In genomic region chr1:180309338-180309737, GRCh38 we compare ENCODE assay signal across 11 cellular contexts.
DNase-seq lines count a peak whose midpoint lies in the region; ATAC-seq, FAIRE-seq and TF ChIP-seq lines count a peak whose summit lies in the region.
"Had no signal": no experiment of that assay in that cellular context is flagged by ENCODE, and none has a peak within 500 bp of the region (broad histone marks: within the 10 kb centered on the region; RNA-seq: fewer than 3 reads in every experiment).

No MANE protein-coding gene starts in this region.

- H3K36me3 ChIP-seq in small intestine (ENCODE audit: control insufficient read depth in 2 of 2, insufficient read depth in 2 of 2, low read length in 2 of 2) (peaks cover 0 to 3% of the 10 kb centered on the region in 2 donors), right atrium auricular region (no peaks in the 10 kb centered on the region)
- H3K36me3 ChIP-seq: vagina had no signal

- DNase-seq in H4 (ENCODE audit: low spot score) = peak; percentile 16
- peak; percentile 32 to 63 for DNase-seq in foreskin keratinocyte
- DNase-seq in small intestine = peak; percentile 22
- DNase-seq in right atrium auricular region (ENCODE audit: low spot score) = no peak
- DNase-seq in NOMO-1 treated with DMSO at 0.1 percent for 48 hours (lab: John Stamatoyannopoulos, UW; ENCODE audit: unreplicated experiment) = no peak
- DNase-seq: NCI-H345 had no signal

- H3K27ac ChIP-seq in foreskin keratinocyte (no peak overlapping the region), small intestine (ENCODE audit: low read depth in 1 of 2, low read length in 1 of 2) (no peak overlapping the region), right atrium auricular region (no peak overlapping the region)
- H3K27ac ChIP-seq: KMS-11, vagina had no signal

- ATAC-seq in SK-N-SH treated with all-trans-retinoic acid at 6 μM for 48 hours (peak; percentile 94), foreskin keratinocyte (peak; percentile 59), HG02759 (IDR thresholded peaks at IDR 0.05; ENCODE audit: unreplicated experiment) (no peak)
- ATAC-seq: activated T-helper 17 cell treated with anti-CD3 and anti-CD28 coated beads, Interleukin-2, amount 50 U/mL, for 72 hours had no signal

- H3K9me3 ChIP-seq in small intestine (ENCODE audit: control insufficient read depth, low read depth) = no peaks in the 10 kb centered on the region
- no peaks in the 10 kb centered on the region for H3K9me3 ChIP-seq in right atrium auricular region
- H3K9me3 ChIP-seq: vagina had no signal

- 84 to 97% (median 95%) methylated on average over 1 of the region's 1 CpG for WGBS in small intestine, 3 donors

- H3K4me3 ChIP-seq in small intestine (ENCODE audit: low read depth in 1 of 2, low read length in 2 of 2) (no peak overlapping the region), right atrium auricular region (no peak overlapping the region)
- H3K4me3 ChIP-seq: vagina had no signal

- H3K27me3 ChIP-seq in foreskin keratinocyte = no peaks in the 10 kb centered on the region
- no peaks in the 10 kb centered on the region for H3K27me3 ChIP-seq in small intestine (ENCODE audit: control insufficient read depth in 2 of 2, insufficient read depth in 2 of 2, low read length in 2 of 2)
- no peaks in the 10 kb centered on the region for H3K27me3 ChIP-seq in right atrium auricular region
- H3K27me3 ChIP-seq: vagina had no signal

- H3K4me1 ChIP-seq in foreskin keratinocyte (no peaks in the 10 kb centered on the region), small intestine (ENCODE audit: control insufficient read depth in 2 of 2, insufficient read depth in 1 of 2, low read depth in 1 of 2, low read length in 1 of 2) (peaks cover 0 to 2% of the 10 kb centered on the region in 2 donors), right atrium auricular region (peaks cover 0 to 8% of the 10 kb centered on the region in 2 donors)
- H3K4me1 ChIP-seq: vagina had no signal

- no peak for FAIRE-seq in small intestine (lab: Jason Lieb, UNC)

- TF ChIP-seq CTCF in foreskin keratinocyte (conservative IDR thresholded peaks at IDR 0.05) = no peak
- TF ChIP-seq CTCF in right atrium auricular region (IDR thresholded peaks at IDR 0.05) = no peak

TF ChIP-seq in SK-N-SH treated with all-trans-retinoic acid at 6 μM for 48 hours, 23 proteins besides CTCF, POLR2A, EP300 and RAD21:
- no peak for TF ChIP-seq ZFP3 (CRISPR knock-in tag; IDR thresholded peaks at IDR 0.05)
- TF ChIP-seq ZC3H10 (CRISPR knock-in tag; IDR thresholded peaks at IDR 0.05) = 0 out of 2 replicates have a peak, but pooled peaks have one; percentile 51
- no peak for TF ChIP-seq PPARA (CRISPR knock-in tag; IDR thresholded peaks at IDR 0.05; ENCODE audit: borderline replicate concordance)

Comparison
In these comparisons a context has a peak if more than half of its experiments do, and no peak if none do; other contexts are left out.
1. DNase-seq: peak in H4 (single experiment), foreskin keratinocyte (2 of 2) and small intestine (single experiment); none in right atrium auricular region (single experiment) and NOMO-1 treated with DMSO at 0.1 percent for 48 hours (single experiment).